In genomic region chr3:119769394-119770149, GRCh38 we compare ENCODE assay signal across 17 cellular contexts. TPM values are rescaled to one million over a fixed set of nuclear protein-coding genes. Genes with fewer than 3 reads are reported as not detected.
A peak's percentile ranks its signal among the peaks of the same experiment; 100 is the strongest.
DNase-seq lines count a peak whose midpoint lies in the region; ATAC-seq and TF ChIP-seq lines count a peak whose summit lies in the region.
"Had no signal": no experiment of that assay in that cellular context is flagged by ENCODE, and none has a peak within 500 bp of the region (broad histone marks: within the 10 kb centered on the region; RNA-seq: fewer than 3 reads in every experiment).

No MANE protein-coding gene starts in this region.

- DNase-seq in AG04449 (ENCODE audit: low read depth, low spot score), result peak; percentile 95
- DNase-seq in HT1080 (ENCODE audit: low read depth), result peak; percentile 78
- no peak for DNase-seq in colonic mucosa
- peak in 2 of 3 donors; percentile 41 to 44 for DNase-seq in mucosa of descending colon
- DNase-seq in GDM1 (lab: John Stamatoyannopoulos, UW), result no peak
- DNase-seq in DMS53 treated with DMSO at 0.1 percent for 48 hours (lab: John Stamatoyannopoulos, UW; ENCODE audit: unreplicated experiment), result no peak
- no peak for DNase-seq in pons (ENCODE audit: low spot score)
- DNase-seq: activated CD4-positive, alpha-beta memory T cell treated with anti-CD3 and anti-CD28 coated beads, Interleukin-2, amount 10 ng/mL, durations not matched to agents 7 days and 5 days; activated naive CD8-positive, alpha-beta T cell treated with anti-CD3 and anti-CD28 coated beads, Interleukin-2, amount 10 ng/mL, durations not matched to agents 7 days and 5 days; islet precursor cell; NCI-H1694 treated with DMSO at 0.1 percent for 48 hours; NCI-H69; posterior cingulate gyrus had no signal

- no peaks in the 10 kb centered on the region for H3K9me3 ChIP-seq in colonic mucosa
- H3K9me3 ChIP-seq in mucosa of descending colon, result no peaks in the 10 kb centered on the region

- CTCF ChIA-PET in AG04449 (lab: Yijun Ruan, JAX), result no interaction called here

- ATAC-seq in mucosa of descending colon (peak; percentile 97), GM19328 (IDR thresholded peaks at IDR 0.05; ENCODE audit: unreplicated experiment) (no peak)
- ATAC-seq: Panc1 had no signal

- no peak overlapping the region for H3K9ac ChIP-seq in colonic mucosa (ENCODE audit: low read depth in 2 of 2, low read length in 2 of 2)

- peak overlapping the region; percentile 52 for H3K27ac ChIP-seq in colonic mucosa
- H3K27ac ChIP-seq: VCaP had no signal

- H3K36me3 ChIP-seq in colonic mucosa, result no peaks in the 10 kb centered on the region
- no peaks in the 10 kb centered on the region for H3K36me3 ChIP-seq in mucosa of descending colon (ENCODE audit: low read depth)

- no peaks in the 10 kb centered on the region for H3K27me3 ChIP-seq in colonic mucosa

- H3K4me1 ChIP-seq in colonic mucosa (peaks cover 3% of the 10 kb centered on the region), mucosa of descending colon (ENCODE audit: low read depth) (no peaks in the 10 kb centered on the region)

- H3K4me3 ChIP-seq in AG04449 (ENCODE audit: low read depth, low read length) (no peak overlapping the region), colonic mucosa (no peak overlapping the region), mucosa of descending colon (no peak overlapping the region)

- no peak for TF ChIP-seq CTCF in AG04449 (IDR thresholded peaks at IDR 0.05; ENCODE audit: insufficient read depth, low read length, missing control alignments)
- no peak for TF ChIP-seq CTCF in colonic mucosa (IDR thresholded peaks at IDR 0.05)
- TF ChIP-seq CTCF in mucosa of descending colon (IDR thresholded peaks at IDR 0.05), result no peak

- intact Hi-C loops in colonic mucosa (cut with DNase I) (no loop called here), mucosa of descending colon (cut with DNase I, micrococcal nuclease) (no loop called here)

- POLR2A ChIA-PET in AG04449 (lab: Yijun Ruan, JAX), result no interaction called here

RNA-seq across cellular contexts. Expression of gene NR1I2, which starts 12.3 kb away (rescaled TPM):
- 0.03 TPM in 2 replicates for total RNA-seq in HT1080 (2014; rRNA removed; shearing (Covaris generic))
- polyA plus RNA-seq in HT1080 (2015; cell fraction: cytosol; rRNA removed), result 0.05 TPM in 1 of 2 replicates, not detected in the other
- 0.42 TPM in 1 of 2 replicates, not detected in the other for polyA plus RNA-seq in HT1080 (2015; cell fraction: nucleus; rRNA removed)
- total RNA-seq in colonic mucosa (10 to 100 TPM; 58.4 to 70.4 TPM), mucosa of descending colon (100 to 1,000 TPM in 1 of 3 donors, 10 to 100 TPM in 2; 62.9 to 141 (median 79.1) TPM)
- total RNA-seq: mononuclear cell had no signal

Comparison
In these comparisons a context has a peak if more than half of its experiments do, and no peak if none do; other contexts are left out.
1. DNase-seq: peak in AG04449 (single experiment), HT1080 (single experiment) and mucosa of descending colon (2 of 3); none in colonic mucosa (single experiment), GDM1 (single experiment), DMS53 treated with DMSO at 0.1 percent for 48 hours (single experiment) and pons (single experiment).
2. RNA of gene NR1I2, which starts 12.3 kb away (total RNA-seq): 62.9 to 141 TPM in mucosa of descending colon and 58.4 to 70.4 TPM in colonic mucosa; 0.03 TPM in HT1080; every median in the first group is over 10 times any median in the second.